16 cellular contexts compared by ENCODE assay signal in the genomic region with DNA sequence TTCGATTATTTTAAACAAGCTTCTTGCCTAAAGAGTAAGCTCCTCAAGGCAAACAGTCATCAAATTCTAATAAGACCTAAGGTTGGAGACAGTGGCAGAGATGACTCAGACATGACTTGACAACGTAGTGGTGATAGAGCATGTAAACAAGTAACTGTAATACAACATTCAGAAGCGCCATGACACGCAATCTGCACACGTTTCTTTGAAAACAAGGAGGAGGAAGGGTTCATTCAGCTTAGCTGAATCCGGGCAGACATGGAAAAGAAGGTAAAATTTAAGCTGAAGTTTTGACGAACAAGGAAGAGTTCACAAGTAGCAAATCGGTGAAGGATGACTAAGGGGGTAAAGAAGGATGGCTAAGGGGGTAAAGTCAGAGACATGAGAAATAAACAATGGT.
DNase-seq lines count a peak whose midpoint lies in the region; ATAC-seq and TF ChIP-seq lines count a peak whose summit lies in the region.
"Had no signal": no experiment of that assay in that cellular context is flagged by ENCODE, and none has a peak within 500 bp of the region (broad histone marks: within the 10 kb centered on the region; RNA-seq: fewer than 3 reads in every experiment).

No MANE protein-coding gene starts in this region.

- H3K36me3 ChIP-seq in PC-3 (ENCODE audit: low read depth, low read length), result no peaks in the 10 kb centered on the region
- no peaks in the 10 kb centered on the region for H3K36me3 ChIP-seq in smooth muscle cell (ENCODE audit: low read depth)
- H3K36me3 ChIP-seq: stomach had no signal

- no peaks in the 10 kb centered on the region for H3K27me3 Mint-ChIP-seq in WTC11 (ENCODE audit: low read depth)

- TF ChIP-seq CTCF in PC-3 (conservative IDR thresholded peaks at IDR 0.05; ENCODE audit: low read depth, low read length) (no peak), smooth muscle cell (IDR thresholded peaks at IDR 0.05; ENCODE audit: borderline replicate concordance, insufficient read depth, poor library complexity, severe bottlenecking) (no peak), WTC11 (IDR thresholded peaks at IDR 0.05) (no peak)

- H2AFZ ChIP-seq in PC-3 (ENCODE audit: low read length) (peak overlapping the region; percentile 65), smooth muscle cell (ENCODE audit: low read depth) (peak overlapping the region; percentile 7)
- H2AFZ ChIP-seq: parathyroid adenoma had no signal

- DNase-seq in NOMO-1 treated with DMSO at 0.1 percent for 48 hours (lab: John Stamatoyannopoulos, UW; ENCODE audit: unreplicated experiment) (peak; percentile 12), NOMO-1 treated with dmso at 0.1 percent for 144 hours (lab: John Stamatoyannopoulos, UW; ENCODE audit: unreplicated experiment) (no peak), PC-3 (peak; percentile 97), dermis blood vessel endothelial cell (peak; percentile 49), smooth muscle cell (lab: John Stamatoyannopoulos, UW; ENCODE audit: unreplicated experiment) (no peak), WTC11 (ENCODE audit: low spot score) (no peak), DMS114 treated with DMSO at 0.1 percent for 48 hours (lab: John Stamatoyannopoulos, UW; ENCODE audit: unreplicated experiment) (no peak)
- DNase-seq in activated naive CD4-positive, alpha-beta T cell treated with Interleukin-2 at 50 U/mL for 16 hours, result no peak
- DNase-seq: activated CD4-positive, alpha-beta T cell treated with anti-CD3 and anti-CD28 coated beads for 36 hours; GDM1; NCI-H2171; Right ventricle myocardium superior; stimulated activated CD4-positive, alpha-beta T cell treated with anti-CD3 and anti-CD28 coated beads, Interleukin-1b, Interleukin-23, amount 100 ng/mL, for 48 hours; stomach had no signal

- H3K9me3 Mint-ChIP-seq in WTC11, result no peaks in the 10 kb centered on the region
- H3K9me3 Mint-ChIP-seq: memory B cell had no signal

- BruUV-seq in PC-3 (replicated peaks; lab: Mats Ljungman, UMichigan), result no TSS peak

- CTCF ChIA-PET in PC-3 (lab: Charles Lee), result interaction anchor here (0.5 to 1.5 kb wide), 11 partner anchors 12 to 1069 kb away, joined by 3 to 14 read pairs (median 3); a partner anchor contains a TSS
- CTCF ChIA-PET in WTC11 (lab: Charles Lee), result interaction anchor here (1.0 to 2.1 kb wide), 3 partner anchors 64 to 88 kb away, joined by 3 to 60 read pairs (median 5); no protein-coding TSS in a partner anchor

- H3K4me1 ChIP-seq in PC-3 (ENCODE audit: insufficient read depth, low read length) (peaks cover 30% of the 10 kb centered on the region), smooth muscle cell (ENCODE audit: low read depth) (no peaks in the 10 kb centered on the region)
- H3K4me1 ChIP-seq: parathyroid adenoma had no signal

- H3K4me2 ChIP-seq in PC-3 (ENCODE audit: low read length) (peak overlapping the region; percentile 74), smooth muscle cell (peak overlapping the region; percentile 38)

- intact Hi-C loops in PC-3 (cut with micrococcal nuclease), result loop anchor here (5.0 kb wide), 2 partner anchors 356 to 421 kb away; a partner anchor contains a TSS

- no peaks in the 10 kb centered on the region for H3K27me3 ChIP-seq in PC-3 (ENCODE audit: low read length)
- H3K27me3 ChIP-seq in smooth muscle cell (ENCODE audit: low read depth), result no peaks in the 10 kb centered on the region
- H3K27me3 ChIP-seq: stomach had no signal

- H3K9ac ChIP-seq in PC-3 (ENCODE audit: low read length) (peak overlapping the region; percentile 70), smooth muscle cell (ENCODE audit: low read depth) (peak overlapping the region; percentile 50)
- H3K9ac ChIP-seq: parathyroid adenoma had no signal

- no peaks in the 10 kb centered on the region for H4K20me1 ChIP-seq in PC-3 (ENCODE audit: low read length)
- H4K20me1 ChIP-seq in smooth muscle cell (ENCODE audit: low read depth), result no peaks in the 10 kb centered on the region

- POLR2A ChIA-PET in PC-3 (lab: Charles Lee; ENCODE audit: unreplicated experiment) (interaction anchor here (0.6 to 1.5 kb wide), 2 partner anchors 27 to 151 kb away, joined by 3 to 13 read pairs; no protein-coding TSS in a partner anchor), WTC11 (lab: Charles Lee) (interaction anchor here (0.6 kb wide), 1 partner anchor 216 kb away, joined by 4 read pairs; no protein-coding TSS in a partner anchor)

- no peaks in the 10 kb centered on the region for H3F3A ChIP-seq in PC-3 (ENCODE audit: low read length, unreplicated experiment)
- H3F3A ChIP-seq in smooth muscle cell (ENCODE audit: low read depth), result no peaks in the 10 kb centered on the region

- peak overlapping the region; percentile 85 for H3K27ac ChIP-seq in PC-3 (ENCODE audit: low read length)
- peak overlapping the region; percentile 71 for H3K27ac ChIP-seq in smooth muscle cell (ENCODE audit: low read depth)
- H3K27ac ChIP-seq: parathyroid adenoma, stomach had no signal

- H3K9me3 ChIP-seq in PC-3 (ENCODE audit: low read length), result no peaks in the 10 kb centered on the region
- H3K9me3 ChIP-seq in smooth muscle cell (replicated peaks; ENCODE audit: low read depth), result no peaks in the 10 kb centered on the region
- H3K9me3 ChIP-seq: stomach had no signal

- H3K4me3 ChIP-seq in PC-3 (ENCODE audit: low read length), result peak overlapping the region; percentile 43
- H3K4me3 ChIP-seq in smooth muscle cell, result no peak overlapping the region
- H3K4me3 ChIP-seq: stomach had no signal

- no peaks in the 10 kb centered on the region for H3K9me2 ChIP-seq in PC-3 (replicated peaks; ENCODE audit: low read length)

- WGBS in smooth muscle cell (ENCODE audit: low lambda C conversion rate), result 53% methylated on average over 8 of the region's 8 CpGs

- no peaks in the 10 kb centered on the region for H3K79me2 ChIP-seq in PC-3 (ENCODE audit: low read length)
- no peaks in the 10 kb centered on the region for H3K79me2 ChIP-seq in smooth muscle cell (ENCODE audit: low read depth)
- H3K79me2 ChIP-seq: parathyroid adenoma had no signal

- ATAC-seq in PC-3 (peak; percentile 94), WTC11 (no peak)
- ATAC-seq: activated CD4-positive, alpha-beta T cell treated with anti-CD3 and anti-CD28 coated beads for 36 hours had no signal

- no peaks in the 10 kb centered on the region for H3K36me3 Mint-ChIP-seq in WTC11
- H3K36me3 Mint-ChIP-seq: memory B cell had no signal

- no peak overlapping the region for H3K27ac Mint-ChIP-seq in WTC11
- H3K27ac Mint-ChIP-seq: activated CD4-positive, alpha-beta T cell treated with anti-CD3 and anti-CD28 coated beads for 36 hours; memory B cell had no signal

- no peak overlapping the region for H3K4me3 Mint-ChIP-seq in WTC11
- H3K4me3 Mint-ChIP-seq: activated CD4-positive, alpha-beta T cell treated with anti-CD3 and anti-CD28 coated beads for 36 hours; memory B cell had no signal

- H3K4me1 Mint-ChIP-seq in WTC11, result no peaks in the 10 kb centered on the region
- H3K4me1 Mint-ChIP-seq: activated CD4-positive, alpha-beta T cell treated with anti-CD3 and anti-CD28 coated beads for 36 hours; memory B cell had no signal

TF ChIP-seq in WTC11, 78 proteins besides CTCF, POLR2A, EP300 and RAD21 (continues in another document):
- TF ChIP-seq, protein P1, sequence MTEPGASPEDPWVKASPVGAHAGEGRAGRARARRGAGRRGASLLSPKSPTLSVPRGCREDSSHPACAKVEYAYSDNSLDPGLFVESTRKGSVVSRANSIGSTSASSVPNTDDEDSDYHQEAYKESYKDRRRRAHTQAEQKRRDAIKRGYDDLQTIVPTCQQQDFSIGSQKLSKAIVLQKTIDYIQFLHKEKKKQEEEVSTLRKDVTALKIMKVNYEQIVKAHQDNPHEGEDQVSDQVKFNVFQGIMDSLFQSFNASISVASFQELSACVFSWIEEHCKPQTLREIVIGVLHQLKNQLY (CRISPR knock-in tag; IDR thresholded peaks at IDR 0.05), result no peak
- TF ChIP-seq, protein P2, sequence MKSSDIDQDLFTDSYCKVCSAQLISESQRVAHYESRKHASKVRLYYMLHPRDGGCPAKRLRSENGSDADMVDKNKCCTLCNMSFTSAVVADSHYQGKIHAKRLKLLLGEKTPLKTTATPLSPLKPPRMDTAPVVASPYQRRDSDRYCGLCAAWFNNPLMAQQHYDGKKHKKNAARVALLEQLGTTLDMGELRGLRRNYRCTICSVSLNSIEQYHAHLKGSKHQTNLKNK (CRISPR knock-in tag; IDR thresholded peaks at IDR 0.05), result no peak
- TF ChIP-seq, protein P3, sequence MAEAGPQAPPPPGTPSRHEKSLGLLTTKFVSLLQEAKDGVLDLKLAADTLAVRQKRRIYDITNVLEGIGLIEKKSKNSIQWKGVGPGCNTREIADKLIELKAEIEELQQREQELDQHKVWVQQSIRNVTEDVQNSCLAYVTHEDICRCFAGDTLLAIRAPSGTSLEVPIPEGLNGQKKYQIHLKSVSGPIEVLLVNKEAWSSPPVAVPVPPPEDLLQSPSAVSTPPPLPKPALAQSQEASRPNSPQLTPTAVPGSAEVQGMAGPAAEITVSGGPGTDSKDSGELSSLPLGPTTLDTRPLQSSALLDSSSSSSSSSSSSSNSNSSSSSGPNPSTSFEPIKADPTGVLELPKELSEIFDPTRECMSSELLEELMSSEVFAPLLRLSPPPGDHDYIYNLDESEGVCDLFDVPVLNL (CRISPR knock-in tag; IDR thresholded peaks at IDR 0.05; ENCODE audit: borderline replicate concordance, low read depth), result no peak
- TF ChIP-seq TEAD1 (CRISPR knock-in tag; IDR thresholded peaks at IDR 0.05), result no peak
- no peak for TF ChIP-seq EMX1 (CRISPR knock-in tag; IDR thresholded peaks at IDR 0.05)
- no peak for TF ChIP-seq NR2C2 (CRISPR knock-in tag; IDR thresholded peaks at IDR 0.05)
- no peak for TF ChIP-seq ZNF396 (CRISPR knock-in tag; IDR thresholded peaks at IDR 0.05; ENCODE audit: borderline replicate concordance)
- no peak for TF ChIP-seq ETV6 (CRISPR knock-in tag; IDR thresholded peaks at IDR 0.05)
- TF ChIP-seq, protein P4, sequence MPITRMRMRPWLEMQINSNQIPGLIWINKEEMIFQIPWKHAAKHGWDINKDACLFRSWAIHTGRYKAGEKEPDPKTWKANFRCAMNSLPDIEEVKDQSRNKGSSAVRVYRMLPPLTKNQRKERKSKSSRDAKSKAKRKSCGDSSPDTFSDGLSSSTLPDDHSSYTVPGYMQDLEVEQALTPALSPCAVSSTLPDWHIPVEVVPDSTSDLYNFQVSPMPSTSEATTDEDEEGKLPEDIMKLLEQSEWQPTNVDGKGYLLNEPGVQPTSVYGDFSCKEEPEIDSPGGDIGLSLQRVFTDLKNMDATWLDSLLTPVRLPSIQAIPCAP (CRISPR knock-in tag; IDR thresholded peaks at IDR 0.05), result no peak
- TF ChIP-seq CREB1 (CRISPR knock-in tag; IDR thresholded peaks at IDR 0.05), result no peak
- no peak for TF ChIP-seq SMAD4 (CRISPR knock-in tag; IDR thresholded peaks at IDR 0.05)
- TF ChIP-seq ZNF671 (CRISPR knock-in tag; IDR thresholded peaks at IDR 0.05), result no peak
- no peak for TF ChIP-seq TEAD4 (CRISPR knock-in tag; IDR thresholded peaks at IDR 0.05)

Comparison
In these comparisons a context has a peak if more than half of its experiments do, and no peak if none do; other contexts are left out.
1. DNase-seq: peak in NOMO-1 treated with DMSO at 0.1 percent for 48 hours (single experiment), PC-3 (single experiment) and dermis blood vessel endothelial cell (single experiment); none in NOMO-1 treated with dmso at 0.1 percent for 144 hours (single experiment), smooth muscle cell (single experiment), activated naive CD4-positive, alpha-beta T cell treated with Interleukin-2 at 50 U/mL for 16 hours (single experiment), WTC11 (single experiment) and DMS114 treated with DMSO at 0.1 percent for 48 hours (single experiment).